In genomic region chr1:112686835-112687234, GRCh38 we compare ENCODE assay signal across 23 cellular contexts. TPM values are rescaled to one million over a fixed set of nuclear protein-coding genes. Genes with fewer than 3 reads are reported as not detected.
DNase-seq lines count a peak whose midpoint lies in the region; ATAC-seq and TF ChIP-seq lines count a peak whose summit lies in the region.
"Had no signal": no experiment of that assay in that cellular context is flagged by ENCODE, and none has a peak within 500 bp of the region (broad histone marks: within the 10 kb centered on the region; RNA-seq: fewer than 3 reads in every experiment).

No MANE protein-coding gene starts in this region.

- H3K4me3 Mint-ChIP-seq in T-helper 17 cell = no peak overlapping the region
- H3K4me3 Mint-ChIP-seq in type B pancreatic cell = no peak overlapping the region
- H3K4me3 Mint-ChIP-seq: activated CD4-positive, alpha-beta T cell treated with anti-CD3 and anti-CD28 coated beads, Interleukin-2, amount 10 ng/mL, durations not matched to agents 7 days and 5 days; T-helper 2 cell treated with Interferon-gamma antibody and Interleukin-4, amounts not matched to agents 5 μg/mL and 100 μg/mL, for 36 hours had no signal

- intact Hi-C loops in heart left ventricle (cut with DNase I) (no loop called here), esophagus squamous epithelium (cut with DNase I) (no loop called here), colonic mucosa (cut with DNase I) (no loop called here), adrenal gland (cut with DNase I) (no loop called here)

- no peak for TF ChIP-seq POLR2A in heart left ventricle (IDR thresholded peaks at IDR 0.05)
- no peak for TF ChIP-seq POLR2A in esophagus squamous epithelium (IDR thresholded peaks at IDR 0.05)
- no peak for TF ChIP-seq POLR2A in adrenal gland (IDR thresholded peaks at IDR 0.05)

- H3K4me1 ChIP-seq in cardiac muscle cell (ENCODE audit: low read depth) = peaks cover 10% of the 10 kb centered on the region
- H3K4me1 ChIP-seq in heart left ventricle = peaks cover 0 to 32% (median 4%) of the 10 kb centered on the region in 12 donors
- peaks cover 11 to 34% (median 13%) of the 10 kb centered on the region in 3 donors for H3K4me1 ChIP-seq in esophagus squamous epithelium
- no peaks in the 10 kb centered on the region for H3K4me1 ChIP-seq in colonic mucosa
- H3K4me1 ChIP-seq in adrenal gland (replicated peaks in 1 of 2) = peaks cover 0 to 24% of the 10 kb centered on the region in 2 donors

- WGBS in heart left ventricle, 4 donors = 90 to 95% (median 92%) methylated on average over 4 of the region's 4 CpGs
- WGBS in esophagus squamous epithelium, 2 donors = 78 to 82% methylated on average over 4 of the region's 4 CpGs
- 93 to 98% (median 96%) methylated on average over 4 of the region's 4 CpGs for WGBS in adrenal gland, 4 donors

- no peak for TF ChIP-seq CTCF in cardiac muscle cell (IDR thresholded peaks at IDR 0.05; ENCODE audit: low read depth, low read length)
- TF ChIP-seq CTCF in heart left ventricle (IDR thresholded peaks at IDR 0.05) = no peak
- no peak for TF ChIP-seq CTCF in esophagus squamous epithelium (IDR thresholded peaks at IDR 0.05)
- TF ChIP-seq CTCF in type B pancreatic cell (conservative IDR thresholded peaks at IDR 0.05) = no peak
- no peak for TF ChIP-seq CTCF in colonic mucosa (IDR thresholded peaks at IDR 0.05)
- TF ChIP-seq CTCF in adrenal gland (IDR thresholded peaks at IDR 0.05) = no peak

- H3K4me3 ChIP-seq in cardiac muscle cell = no peak overlapping the region
- H3K4me3 ChIP-seq in heart left ventricle = no peak overlapping the region
- H3K4me3 ChIP-seq in esophagus squamous epithelium = no peak overlapping the region
- no peak overlapping the region for H3K4me3 ChIP-seq in colonic mucosa
- H3K4me3 ChIP-seq in adrenal gland = no peak overlapping the region
- H3K4me3 ChIP-seq: BLaER1, lung, SJSA1 had no signal

- H3K9me3 ChIP-seq in cardiac muscle cell (ENCODE audit: low read depth) = no peaks in the 10 kb centered on the region
- H3K9me3 ChIP-seq in heart left ventricle = no peaks in the 10 kb centered on the region
- no peaks in the 10 kb centered on the region for H3K9me3 ChIP-seq in T-helper 17 cell (ENCODE audit: control insufficient read depth, low read length, poor library complexity, severe bottlenecking)
- no peaks in the 10 kb centered on the region for H3K9me3 ChIP-seq in esophagus squamous epithelium
- no peaks in the 10 kb centered on the region for H3K9me3 ChIP-seq in colonic mucosa
- H3K9me3 ChIP-seq in adrenal gland (replicated peaks in 1 of 3) = no peaks in the 10 kb centered on the region
- H3K9me3 ChIP-seq: BLaER1, SJSA1 had no signal

- H3K27ac Mint-ChIP-seq in T-helper 17 cell (peak overlapping the region; percentile 16), type B pancreatic cell (peak overlapping the region; percentile 74)
- H3K27ac Mint-ChIP-seq: activated CD4-positive, alpha-beta T cell treated with anti-CD3 and anti-CD28 coated beads, Interleukin-2, amount 10 ng/mL, durations not matched to agents 7 days and 5 days; activated T-helper 2 cell treated with anti-CD3 and anti-CD28 coated beads, Interferon-gamma antibody, Interleukin-2, Interleukin-4, amounts not matched to agents 10 μg/mL and 5 μg/mL and 100 μg/mL, durations not matched to agents 14 hours and 24 hours and 36 hours; T-helper 2 cell treated with Interferon-gamma antibody and Interleukin-4, amounts not matched to agents 5 μg/mL and 100 μg/mL, for 36 hours had no signal

- H3K27me3 Mint-ChIP-seq in T-helper 17 cell = no peaks in the 10 kb centered on the region
- no peaks in the 10 kb centered on the region for H3K27me3 Mint-ChIP-seq in type B pancreatic cell
- H3K27me3 Mint-ChIP-seq: activated CD4-positive, alpha-beta T cell treated with anti-CD3 and anti-CD28 coated beads, Interleukin-2, amount 10 ng/mL, durations not matched to agents 7 days and 5 days had no signal

- ATAC-seq in heart left ventricle (no peak), T-helper 17 cell (no peak), GM18868 (IDR thresholded peaks at IDR 0.05; ENCODE audit: unreplicated experiment) (no peak)

- peak overlapping the region; percentile 55 for H3K27ac ChIP-seq in cardiac muscle cell
- no peak overlapping the region for H3K27ac ChIP-seq in heart left ventricle
- peak overlapping the region; percentile 41 to 84 (median 63) for H3K27ac ChIP-seq in esophagus squamous epithelium
- H3K27ac ChIP-seq in colonic mucosa = no peak overlapping the region
- no peak overlapping the region for H3K27ac ChIP-seq in adrenal gland
- H3K27ac ChIP-seq: BLaER1, HL-60, SJSA1, VCaP had no signal

- H3K36me3 ChIP-seq in cardiac muscle cell (peaks cover 7% of the 10 kb centered on the region), heart left ventricle (peaks cover 0 to 31% (median 25%) of the 10 kb centered on the region in 9 donors), esophagus squamous epithelium (peaks cover 0 to 29% (median 11%) of the 10 kb centered on the region in 3 donors), colonic mucosa (no peaks in the 10 kb centered on the region), adrenal gland (replicated peaks in 1 of 2) (peaks cover 0 to 24% of the 10 kb centered on the region in 2 donors)

- H3K4me1 Mint-ChIP-seq in T-helper 17 cell (peaks cover 25% of the 10 kb centered on the region), type B pancreatic cell (ENCODE audit: unreplicated experiment) (peaks cover 24% of the 10 kb centered on the region)

- H3K9me3 Mint-ChIP-seq in type B pancreatic cell = no peaks in the 10 kb centered on the region
- H3K9me3 Mint-ChIP-seq: activated CD4-positive, alpha-beta T cell treated with anti-CD3 and anti-CD28 coated beads, Interleukin-2, amount 10 ng/mL, durations not matched to agents 7 days and 5 days; activated T-helper 2 cell treated with anti-CD3 and anti-CD28 coated beads, Interferon-gamma antibody, Interleukin-2, Interleukin-4, amounts not matched to agents 10 μg/mL and 5 μg/mL and 100 μg/mL, durations not matched to agents 14 hours and 24 hours and 36 hours; T-helper 2 cell treated with Interferon-gamma antibody and Interleukin-4, amounts not matched to agents 5 μg/mL and 100 μg/mL, for 36 hours had no signal

- H3K27me3 ChIP-seq in cardiac muscle cell (no peaks in the 10 kb centered on the region), heart left ventricle (no peaks in the 10 kb centered on the region), esophagus squamous epithelium (no peaks in the 10 kb centered on the region), colonic mucosa (no peaks in the 10 kb centered on the region), adrenal gland (no peaks in the 10 kb centered on the region)
- H3K27me3 ChIP-seq: BLaER1, SJSA1 had no signal

- H3K9ac ChIP-seq in colonic mucosa (ENCODE audit: low read depth in 2 of 2, low read length in 2 of 2) = no peak overlapping the region
- H3K9ac ChIP-seq: BLaER1 had no signal

- H3K36me3 Mint-ChIP-seq in T-helper 17 cell (ENCODE audit: low read depth) (peaks cover 6% of the 10 kb centered on the region), type B pancreatic cell (peaks cover 13% of the 10 kb centered on the region)

- no peak for DNase-seq in cardiac muscle cell (ENCODE audit: low read depth in 1 of 2, low spot score in 1 of 2)
- no peak for DNase-seq in heart left ventricle
- DNase-seq in T-helper 17 cell = no peak
- no peak for DNase-seq in esophagus squamous epithelium (lab: John Stamatoyannopoulos, UW)
- no peak for DNase-seq in type B pancreatic cell (ENCODE audit: extremely low spot score, unreplicated experiment)
- DNase-seq in colonic mucosa = no peak
- no peak for DNase-seq in adrenal gland
- DNase-seq: activated CD4-positive, alpha-beta T cell treated with anti-CD3 and anti-CD28 coated beads, Interleukin-2, amount 10 ng/mL, durations not matched to agents 7 days and 5 days; cortex of kidney; kidney glomerular epithelial cell; NCI-H1694; NCI-H2171; NCI-H510A treated with DMSO at 0.1 percent for 48 hours; nucleus accumbens; substantia nigra had no signal

RNA-seq across cellular contexts. Expression of gene MOV10, which starts 12.4 kb away (rescaled TPM):
- total RNA-seq in cardiac muscle cell (78.2 and 96.2 TPM in 2 replicates), heart left ventricle (10 to 100 TPM in 7 of 9 donors, 1 to 10 TPM in 2; 7.5 to 43.6 (median 13.3) TPM), T-helper 17 cell (10 to 100 TPM; 72.5 to 72.7 TPM), esophagus squamous epithelium (10 to 100 TPM; 16.5 to 34.2 (median 28.9) TPM), type B pancreatic cell (ENCODE audit: low replicate concordance) (113 and 128 TPM in 2 replicates), colonic mucosa (10 to 100 TPM; 61.6 to 62.7 TPM), adrenal gland (10 to 100 TPM; 39.1 to 86.7 (median 58.1) TPM)
- polyA plus RNA-seq in cardiac muscle cell (62.0 and 86.0 TPM in 2 replicates), heart left ventricle (10 to 100 TPM; 10.8 to 25.3 TPM), adrenal gland (100 to 1,000 TPM in 2 of 3 donors, 10 to 100 TPM in 1; 43.7 to 372 (median 242) TPM)

RNA-seq across cellular contexts. Expression of gene RHOC, which starts 20.1 kb away (rescaled TPM):
- total RNA-seq in cardiac muscle cell (257 and 311 TPM in 2 replicates), heart left ventricle (100 to 1,000 TPM; 147 to 432 (median 217) TPM), T-helper 17 cell (10 to 100 TPM; 16.9 to 34.4 TPM), esophagus squamous epithelium (100 to 1,000 TPM in 2 of 4 donors, 10 to 100 TPM in 2; 49.9 to 108 (median 78.0) TPM), type B pancreatic cell (ENCODE audit: low replicate concordance) (131 and 173 TPM in 2 replicates), colonic mucosa (100 to 1,000 TPM; 327 to 451 TPM), adrenal gland (100 to 1,000 TPM; 191 to 374 (median 235) TPM)
- polyA plus RNA-seq in cardiac muscle cell (265 and 358 TPM in 2 replicates), heart left ventricle (100 to 1,000 TPM; 170 to 443 TPM), adrenal gland (100 to 1,000 TPM; 186 to 242 (median 238) TPM)

RNA-seq across cellular contexts. Expression of gene PPM1J, which starts 28.3 kb away (rescaled TPM):
- total RNA-seq in cardiac muscle cell (13.2 and 21.9 TPM in 2 replicates), heart left ventricle (10 to 100 TPM in 3 of 9 donors, 1 to 10 TPM in 6; 4.2 to 11.5 (median 8.3) TPM), T-helper 17 cell (under 1 TPM; 0.20 to 0.42 TPM), esophagus squamous epithelium (1 to 10 TPM; 2.2 to 4.8 (median 2.9) TPM), type B pancreatic cell (ENCODE audit: low replicate concordance) (2.5 and 2.6 TPM in 2 replicates), colonic mucosa (1 to 10 TPM in 1 of 2 donors, under 1 TPM in 1; 0.80 to 1.0 TPM), adrenal gland (1 to 10 TPM in 3 of 8 donors, under 1 TPM in 4, not detected in 1; 0.31 to 4.7 (median 0.61) TPM)
- polyA plus RNA-seq in cardiac muscle cell (20.1 and 28.6 TPM in 2 replicates), heart left ventricle (1 to 10 TPM; 1.8 to 6.9 TPM), adrenal gland (1 to 10 TPM; 1.7 to 5.1 (median 2.7) TPM)
- total RNA-seq: activated CD4-positive, alpha-beta T cell treated with anti-CD3 and anti-CD28 coated beads, Interleukin-2, amount 10 ng/mL, durations not matched to agents 7 days and 5 days; SJSA1 had no signal

Comparison
In these comparisons a context has a peak if more than half of its experiments do, and no peak if none do; other contexts are left out.
1. H3K27ac ChIP-seq: peak in cardiac muscle cell (single experiment) and esophagus squamous epithelium (4 of 4); none in heart left ventricle (0 of 12), colonic mucosa (single experiment) and adrenal gland (0 of 5).